ENCODE assay signal across 22 cellular contexts in genomic region chr5:39618391-39618790, GRCh38.
"Had no signal": no experiment of that assay in that cellular context is flagged by ENCODE, and none has a peak within 500 bp of the region (broad histone marks: within the 10 kb centered on the region; RNA-seq: fewer than 3 reads in every experiment).

No MANE protein-coding gene starts in this region.

- H2AFZ ChIP-seq: parathyroid adenoma had no signal

- H3K9me3 Mint-ChIP-seq: effector memory CD8-positive, alpha-beta T cell; memory B cell; natural killer cell; neural crest cell; stimulated activated naive B cell treated with anti-CD40 and anti-IgM and Interleukin-4, amounts not matched to agents 10 μg/mL and 1 μg/mL and 100 μg/mL, for 72 hours; stimulated activated naive CD8-positive, alpha-beta T cell treated with anti-CD3 and anti-CD28 coated beads, Interleukin-15, Interleukin-2, amounts not matched to agents 100 ng/mL and 50 ng/mL, for 24 hours had no signal

- H3K27ac Mint-ChIP-seq: effector memory CD8-positive, alpha-beta T cell; memory B cell; natural killer cell; progenitor cell of endocrine pancreas; stimulated activated naive B cell treated with anti-CD40 and anti-IgM and Interleukin-4, amounts not matched to agents 10 μg/mL and 1 μg/mL and 100 μg/mL, for 72 hours; stimulated activated naive CD8-positive, alpha-beta T cell treated with anti-CD3 and anti-CD28 coated beads, Interleukin-15, Interleukin-2, amounts not matched to agents 100 ng/mL and 50 ng/mL, for 24 hours had no signal

- H3K4me1 Mint-ChIP-seq: memory B cell; natural killer cell; neural crest cell; stimulated activated naive B cell treated with anti-CD40 and anti-IgM and Interleukin-4, amounts not matched to agents 10 μg/mL and 1 μg/mL and 100 μg/mL, for 72 hours had no signal

- ATAC-seq: effector memory CD8-positive, alpha-beta T cell; natural killer cell; stimulated activated naive B cell treated with anti-CD40 and anti-IgM and Interleukin-4, amounts not matched to agents 10 μg/mL and 1 μg/mL and 100 μg/mL, for 72 hours; upper lobe of right lung had no signal

- H3K79me2 ChIP-seq: parathyroid adenoma had no signal

- H3K4me1 ChIP-seq: parathyroid adenoma, right lobe of liver, suprapubic skin, upper lobe of right lung, vagina had no signal

- DNase-seq: cortex of kidney; effector memory CD8-positive, alpha-beta T cell; natural killer cell; right lobe of liver; small intestine; stimulated activated CD4-positive, alpha-beta T cell treated with anti-CD3 and anti-CD28 coated beads, Interleukin-15, amount 100 ng/mL, for 24 hours; stimulated activated CD4-positive, alpha-beta T cell treated with anti-CD3 and anti-CD28 coated beads, Interleukin-2, amount 100 ng/mL, for 48 hours; stimulated activated naive B cell treated with anti-CD40 and anti-IgM and Interleukin-4, amounts not matched to agents 10 μg/mL and 1 μg/mL and 100 μg/mL, for 72 hours; transverse colon; upper lobe of right lung had no signal

- H3K4me3 Mint-ChIP-seq: effector memory CD8-positive, alpha-beta T cell; memory B cell; natural killer cell; neural crest cell; stimulated activated naive B cell treated with anti-CD40 and anti-IgM and Interleukin-4, amounts not matched to agents 10 μg/mL and 1 μg/mL and 100 μg/mL, for 72 hours; stimulated activated naive CD8-positive, alpha-beta T cell treated with anti-CD3 and anti-CD28 coated beads, Interleukin-15, Interleukin-2, amounts not matched to agents 100 ng/mL and 50 ng/mL, for 24 hours had no signal

- FAIRE-seq: endometrium, frontal cortex, keratinocyte, small intestine had no signal

- H3K27ac ChIP-seq: neutrophil, parathyroid adenoma, right lobe of liver, suprapubic skin, transverse colon, upper lobe of right lung, vagina had no signal

- H3K36me3 ChIP-seq: neutrophil, right lobe of liver, suprapubic skin, transverse colon, upper lobe of right lung, vagina had no signal

- H3K27me3 ChIP-seq: neutrophil, right lobe of liver, suprapubic skin, transverse colon, upper lobe of right lung, vagina had no signal

- H3K9me3 ChIP-seq: neutrophil, right lobe of liver, suprapubic skin, transverse colon, upper lobe of right lung, vagina had no signal

- H3K4me3 ChIP-seq: lung, right lobe of liver, suprapubic skin, transverse colon, upper lobe of right lung, vagina had no signal

- H3K27me3 Mint-ChIP-seq: progenitor cell of endocrine pancreas had no signal

- H3K36me3 Mint-ChIP-seq: memory B cell; natural killer cell; stimulated activated naive B cell treated with anti-CD40 and anti-IgM and Interleukin-4, amounts not matched to agents 10 μg/mL and 1 μg/mL and 100 μg/mL, for 72 hours had no signal
